11 cellular contexts compared by ENCODE assay signal in genomic region chr6:165571721-165572132, GRCh38.
DNase-seq lines count a peak whose midpoint lies in the region; ATAC-seq lines count a peak whose summit lies in the region.
"Had no signal": no experiment of that assay in that cellular context is flagged by ENCODE, and none has a peak within 500 bp of the region (broad histone marks: within the 10 kb centered on the region; RNA-seq: fewer than 3 reads in every experiment).

No MANE protein-coding gene starts in this region.

- peaks cover 2% of the 10 kb centered on the region for H3K79me1 ChIP-seq in mesenchymal stem cell (replicated peaks; ENCODE audit: low read length, poor library complexity, severe bottlenecking)

- ATAC-seq in GM18858 (IDR thresholded peaks at IDR 0.05; ENCODE audit: unreplicated experiment) (peak; percentile 84), GM21786 (IDR thresholded peaks at IDR 0.05; ENCODE audit: unreplicated experiment) (peak; percentile 79), HG03457 (IDR thresholded peaks at IDR 0.05; ENCODE audit: unreplicated experiment) (peak; percentile 70)

- H2BK15ac ChIP-seq in mesenchymal stem cell (ENCODE audit: low read depth, poor library complexity, severe bottlenecking): no peak overlapping the region

- H3K9ac ChIP-seq in mesenchymal stem cell (ENCODE audit: low read length): peak overlapping the region; percentile 35
- H3K9ac ChIP-seq: parathyroid adenoma had no signal

- peaks cover 6% of the 10 kb centered on the region for H3K4me1 ChIP-seq in mesenchymal stem cell (ENCODE audit: control insufficient read depth, insufficient read depth, low read depth, low read length)
- H3K4me1 ChIP-seq: parathyroid adenoma had no signal

- H3K4me2 ChIP-seq in mesenchymal stem cell (ENCODE audit: low read length, poor library complexity, severe bottlenecking): no peak overlapping the region

- no peaks in the 10 kb centered on the region for H3K27me3 ChIP-seq in mesenchymal stem cell (ENCODE audit: control insufficient read depth in 1 of 2, insufficient read depth in 1 of 2, low read length in 2 of 2)

- no peak overlapping the region for H2BK5ac ChIP-seq in mesenchymal stem cell (ENCODE audit: low read depth, low read length, poor library complexity, severe bottlenecking)

- no peak overlapping the region for H3K4ac ChIP-seq in mesenchymal stem cell (ENCODE audit: low read depth in 1 of 2, low read length in 2 of 2)

- H2BK12ac ChIP-seq in mesenchymal stem cell (ENCODE audit: low read length in 2 of 2): no peak overlapping the region

- H3K9me3 ChIP-seq in mesenchymal stem cell (ENCODE audit: control insufficient read depth, low read length): no peaks in the 10 kb centered on the region

- H3K4me3 ChIP-seq in mesenchymal stem cell (ENCODE audit: insufficient read depth in 1 of 2, low read depth in 1 of 2, low read length in 2 of 2): no peak overlapping the region

- H3K18ac ChIP-seq in mesenchymal stem cell (ENCODE audit: low read depth in 1 of 2, low read length in 2 of 2): no peak overlapping the region

- no peak overlapping the region for H3K23ac ChIP-seq in mesenchymal stem cell (ENCODE audit: low read length in 2 of 2)

- H2AFZ ChIP-seq in mesenchymal stem cell (ENCODE audit: low read depth, low read length): no peak overlapping the region
- H2AFZ ChIP-seq: parathyroid adenoma had no signal

- H3K27ac ChIP-seq in mesenchymal stem cell (ENCODE audit: low read length, poor library complexity, severe bottlenecking): peak overlapping the region; percentile 89
- no peak overlapping the region for H3K27ac ChIP-seq in caudate nucleus (ENCODE audit: low read depth, low read length)
- H3K27ac ChIP-seq: parathyroid adenoma had no signal

- no peak overlapping the region for H4K91ac ChIP-seq in mesenchymal stem cell (ENCODE audit: low read length)

- no peak overlapping the region for H4K8ac ChIP-seq in mesenchymal stem cell (ENCODE audit: low read length)

- H2AK5ac ChIP-seq in mesenchymal stem cell (ENCODE audit: low read length, severe bottlenecking): no peak overlapping the region

- no peak for DNase-seq in mesenchymal stem cell
- DNase-seq in iPS-NIHi11 (ENCODE audit: low spot score): no peak
- no peak for DNase-seq in stimulated activated CD4-positive, alpha-beta T cell treated with anti-CD3 and anti-CD28 coated beads, Interleukin-2, amount 100 ng/mL, for 24 hours
- DNase-seq in caudate nucleus (lab: John Stamatoyannopoulos, UW): no peak
- DNase-seq in DMS 273 treated with DMSO at 0.1 percent for 48 hours (lab: John Stamatoyannopoulos, UW): no peak
- DNase-seq: H9, NCI-H187 had no signal

- 54% methylated on average over 2 of the region's 3 CpGs for WGBS in mesenchymal stem cell

- H3K14ac ChIP-seq in mesenchymal stem cell (ENCODE audit: low read length in 2 of 2): no peak overlapping the region

- H2BK120ac ChIP-seq in mesenchymal stem cell (ENCODE audit: low read depth, low read length): no peak overlapping the region

- H3K36me3 ChIP-seq in mesenchymal stem cell (ENCODE audit: control insufficient read depth in 1 of 2, insufficient read depth in 2 of 2, low read depth in 1 of 2, low read length in 2 of 2): no peaks in the 10 kb centered on the region
